Comparison of ENCODE assay signal across 8 cellular contexts in genomic region chr22:20858615-20859416, GRCh38. TPM values are rescaled to one million over a fixed set of nuclear protein-coding genes. Genes with fewer than 3 reads are reported as not detected.
DNase-seq lines count a peak whose midpoint lies in the region; ATAC-seq and TF ChIP-seq lines count a peak whose summit lies in the region.

PI4KA (minus strand) TSS chr22:20858811; CDS start chr22:20858725, 86 bp downstream.
SNAP29 (plus strand) TSS chr22:20859007; CDS start chr22:20859111, 104 bp downstream.

- H3K4me1 ChIP-seq in RWPE2 (ENCODE audit: insufficient read depth, poor library complexity, severe bottlenecking), result peaks cover 2% of the 10 kb centered on the region

- TF ChIP-seq CTCF in RWPE2 (IDR thresholded peaks at IDR 0.05; ENCODE audit: poor library complexity, severe bottlenecking), result no peak
- TF ChIP-seq CTCF in fibroblast of mammary gland (conservative IDR thresholded peaks at IDR 0.05; ENCODE audit: control insufficient read depth, insufficient read depth, low read depth, low read length), result no peak

- POLR2A ChIA-PET in naive thymus-derived CD8-positive, alpha-beta T cell (lab: Charles Lee), result interaction anchor here (0.7 kb wide), 1 partner anchor 58 kb away, joined by 3 read pairs; the partner anchor contains the start of gene CRKL

- H3K27ac ChIP-seq in RWPE2 (ENCODE audit: poor library complexity, severe bottlenecking), result peak within 1 kb of the TSS; percentile 23

- H3K9me3 Mint-ChIP-seq in activated T-helper 2 cell treated with anti-CD3 and anti-CD28 coated beads, Interferon-gamma antibody, Interleukin-2, Interleukin-4, amounts not matched to agents 10 μg/mL and 5 μg/mL and 100 μg/mL, durations not matched to agents 14 hours and 24 hours and 36 hours, result no peaks in the 10 kb centered on the region
- no peaks in the 10 kb centered on the region for H3K9me3 Mint-ChIP-seq in naive thymus-derived CD8-positive, alpha-beta T cell
- H3K9me3 Mint-ChIP-seq in stimulated activated naive B cell treated with anti-CD40 and anti-IgM and Interleukin-4, amounts not matched to agents 10 μg/mL and 1 μg/mL and 100 μg/mL, for 72 hours, result no peaks in the 10 kb centered on the region

- no peaks in the 10 kb centered on the region for H3K36me3 ChIP-seq in RWPE2 (ENCODE audit: low read depth)

- no peaks in the 10 kb centered on the region for H3K9me3 ChIP-seq in RWPE2 (ENCODE audit: severe bottlenecking)

- intact Hi-C loops in activated T-helper 2 cell treated with anti-CD3 and anti-CD28 coated beads, Interferon-gamma antibody, Interleukin-2, Interleukin-4, amounts not matched to agents 10 μg/mL and 5 μg/mL and 100 μg/mL, durations not matched to agents 14 hours and 24 hours and 36 hours (cut with micrococcal nuclease), result loop anchor here (1.0 to 10.0 kb wide), 4 partner anchors 58 to 155 kb away; partner anchors contain the start of gene CRKL

- no peaks in the 10 kb centered on the region for H3K27me3 ChIP-seq in RWPE2 (ENCODE audit: insufficient read depth, poor library complexity, severe bottlenecking)

- peak; percentile 98 for DNase-seq in EH (ENCODE audit: low read depth)
- peak; percentile 95 for DNase-seq in H4 (ENCODE audit: low spot score)
- peak; percentile 97 for DNase-seq in LoVo (ENCODE audit: low spot score)
- peak; percentile 99 for DNase-seq in RWPE2 (ENCODE audit: low spot score)
- DNase-seq in activated T-helper 2 cell treated with anti-CD3 and anti-CD28 coated beads, Interferon-gamma antibody, Interleukin-2, Interleukin-4, amounts not matched to agents 10 μg/mL and 5 μg/mL and 100 μg/mL, durations not matched to agents 14 hours and 24 hours and 36 hours (ENCODE audit: low spot score), result peak; percentile 98
- peak; percentile 96 for DNase-seq in fibroblast of mammary gland (ENCODE audit: low read depth)
- peak; percentile 93 to 99 (median 96) for DNase-seq in naive thymus-derived CD8-positive, alpha-beta T cell
- peak; percentile 97 for DNase-seq in stimulated activated naive B cell treated with anti-CD40 and anti-IgM and Interleukin-4, amounts not matched to agents 10 μg/mL and 1 μg/mL and 100 μg/mL, for 72 hours

- peaks cover 15% of the 10 kb centered on the region for H3K36me3 Mint-ChIP-seq in activated T-helper 2 cell treated with anti-CD3 and anti-CD28 coated beads, Interferon-gamma antibody, Interleukin-2, Interleukin-4, amounts not matched to agents 10 μg/mL and 5 μg/mL and 100 μg/mL, durations not matched to agents 14 hours and 24 hours and 36 hours (ENCODE audit: low read depth)
- H3K36me3 Mint-ChIP-seq in naive thymus-derived CD8-positive, alpha-beta T cell, result peaks cover 0 to 16% (median 1%) of the 10 kb centered on the region in 3 donors
- peaks cover 3 to 15% of the 10 kb centered on the region in 2 donors for H3K36me3 Mint-ChIP-seq in stimulated activated naive B cell treated with anti-CD40 and anti-IgM and Interleukin-4, amounts not matched to agents 10 μg/mL and 1 μg/mL and 100 μg/mL, for 72 hours

- H3K4me1 Mint-ChIP-seq in activated T-helper 2 cell treated with anti-CD3 and anti-CD28 coated beads, Interferon-gamma antibody, Interleukin-2, Interleukin-4, amounts not matched to agents 10 μg/mL and 5 μg/mL and 100 μg/mL, durations not matched to agents 14 hours and 24 hours and 36 hours (ENCODE audit: low read depth), result peaks cover 37% of the 10 kb centered on the region
- peaks cover 33 to 76% (median 68%) of the 10 kb centered on the region in 4 donors for H3K4me1 Mint-ChIP-seq in naive thymus-derived CD8-positive, alpha-beta T cell
- H3K4me1 Mint-ChIP-seq in stimulated activated naive B cell treated with anti-CD40 and anti-IgM and Interleukin-4, amounts not matched to agents 10 μg/mL and 1 μg/mL and 100 μg/mL, for 72 hours, result peaks cover 28 to 50% of the 10 kb centered on the region in 2 donors

- peak within 1 kb of the TSS; percentile 82 for H3K4me3 ChIP-seq in RWPE2 (ENCODE audit: severe bottlenecking)
- H3K4me3 ChIP-seq in fibroblast of mammary gland (ENCODE audit: control insufficient read depth, low read depth, low read length), result peak within 1 kb of the TSS; percentile 86

- H3K27me3 Mint-ChIP-seq in activated T-helper 2 cell treated with anti-CD3 and anti-CD28 coated beads, Interferon-gamma antibody, Interleukin-2, Interleukin-4, amounts not matched to agents 10 μg/mL and 5 μg/mL and 100 μg/mL, durations not matched to agents 14 hours and 24 hours and 36 hours (ENCODE audit: low read depth), result no peaks in the 10 kb centered on the region
- no peaks in the 10 kb centered on the region for H3K27me3 Mint-ChIP-seq in naive thymus-derived CD8-positive, alpha-beta T cell
- H3K27me3 Mint-ChIP-seq in stimulated activated naive B cell treated with anti-CD40 and anti-IgM and Interleukin-4, amounts not matched to agents 10 μg/mL and 1 μg/mL and 100 μg/mL, for 72 hours, result no peaks in the 10 kb centered on the region

- H3K4me3 Mint-ChIP-seq in activated T-helper 2 cell treated with anti-CD3 and anti-CD28 coated beads, Interferon-gamma antibody, Interleukin-2, Interleukin-4, amounts not matched to agents 10 μg/mL and 5 μg/mL and 100 μg/mL, durations not matched to agents 14 hours and 24 hours and 36 hours (ENCODE audit: low read depth), result peak within 1 kb of the TSS; percentile 87
- H3K4me3 Mint-ChIP-seq in naive thymus-derived CD8-positive, alpha-beta T cell, result peak within 1 kb of the TSS; percentile 87 to 96 (median 92)
- peak within 1 kb of the TSS; percentile 82 to 83 for H3K4me3 Mint-ChIP-seq in stimulated activated naive B cell treated with anti-CD40 and anti-IgM and Interleukin-4, amounts not matched to agents 10 μg/mL and 1 μg/mL and 100 μg/mL, for 72 hours

- peak; percentile 86 for ATAC-seq in RWPE2 (ENCODE audit: low read depth)
- peak; percentile 88 to 91 for ATAC-seq in naive thymus-derived CD8-positive, alpha-beta T cell
- peak; percentile 96 to 97 for ATAC-seq in stimulated activated naive B cell treated with anti-CD40 and anti-IgM and Interleukin-4, amounts not matched to agents 10 μg/mL and 1 μg/mL and 100 μg/mL, for 72 hours (replicated peaks)

- peak within 1 kb of the TSS; percentile 73 for H3K27ac Mint-ChIP-seq in activated T-helper 2 cell treated with anti-CD3 and anti-CD28 coated beads, Interferon-gamma antibody, Interleukin-2, Interleukin-4, amounts not matched to agents 10 μg/mL and 5 μg/mL and 100 μg/mL, durations not matched to agents 14 hours and 24 hours and 36 hours
- H3K27ac Mint-ChIP-seq in naive thymus-derived CD8-positive, alpha-beta T cell, result peak within 1 kb of the TSS; percentile 68 to 95 (median 90)
- peak within 1 kb of the TSS; percentile 93 for H3K27ac Mint-ChIP-seq in stimulated activated naive B cell treated with anti-CD40 and anti-IgM and Interleukin-4, amounts not matched to agents 10 μg/mL and 1 μg/mL and 100 μg/mL, for 72 hours

RNA-seq across cellular contexts. Expression of gene PI4KA, which starts in this region (rescaled TPM):
- 12.6 and 19.6 TPM in 2 replicates for total RNA-seq in H4 (2014; rRNA removed; shearing (Covaris generic))
- total RNA-seq in activated T-helper 2 cell treated with anti-CD3 and anti-CD28 coated beads, Interferon-gamma antibody, Interleukin-2, Interleukin-4, amounts not matched to agents 10 μg/mL and 5 μg/mL and 100 μg/mL, durations not matched to agents 14 hours and 24 hours and 36 hours, result 73.4 and 77.7 TPM in 2 replicates
- total RNA-seq in naive thymus-derived CD8-positive, alpha-beta T cell, result 100 to 1,000 TPM; 148 to 158 TPM
- polyA plus RNA-seq in naive thymus-derived CD8-positive, alpha-beta T cell, result 10 to 100 TPM; 34.4 to 69.6 (median 50.0) TPM

RNA-seq across cellular contexts. Expression of gene SNAP29, which starts in this region (rescaled TPM):
- total RNA-seq in H4 (2014; rRNA removed; shearing (Covaris generic)), result 5.0 and 6.1 TPM in 2 replicates
- 24.2 and 31.4 TPM in 2 replicates for total RNA-seq in activated T-helper 2 cell treated with anti-CD3 and anti-CD28 coated beads, Interferon-gamma antibody, Interleukin-2, Interleukin-4, amounts not matched to agents 10 μg/mL and 5 μg/mL and 100 μg/mL, durations not matched to agents 14 hours and 24 hours and 36 hours
- total RNA-seq in naive thymus-derived CD8-positive, alpha-beta T cell, result 10 to 100 TPM; 22.5 to 25.1 TPM
- polyA plus RNA-seq in naive thymus-derived CD8-positive, alpha-beta T cell, result 10 to 100 TPM; 18.2 to 20.8 (median 18.9) TPM

Comparison
In these comparisons a context has a peak if more than half of its experiments do, and no peak if none do; other contexts are left out.
1. Peak in every context shown above with its lines: DNase-seq, ATAC-seq, H3K4me3 ChIP-seq and H3K27ac ChIP-seq.